16 cellular contexts compared by ENCODE assay signal in genomic region chr6:143765422-143766184, GRCh38.
A peak's percentile ranks its signal among the peaks of the same experiment; 100 is the strongest.
DNase-seq lines count a peak whose midpoint lies in the region; ATAC-seq, FAIRE-seq and TF ChIP-seq lines count a peak whose summit lies in the region.
"Had no signal": no experiment of that assay in that cellular context is flagged by ENCODE, and none has a peak within 500 bp of the region (broad histone marks: within the 10 kb centered on the region; RNA-seq: fewer than 3 reads in every experiment).

No MANE protein-coding gene starts in this region.

- H3K36me3 ChIP-seq in H1 (ENCODE audit: control insufficient read depth in 2 of 4, insufficient read depth in 4 of 4, low read length in 3 of 4) (peaks cover 0 to 46% (median 20%) of the 10 kb centered on the region in 4 experiments; a peak in 5 of 8 replicates), lung (ENCODE audit: control insufficient read depth in 2 of 2, insufficient read depth in 2 of 2, low read length in 2 of 2) (peaks cover 9 to 12% of the 10 kb centered on the region in 2 donors), upper lobe of right lung (peaks cover 35% of the 10 kb centered on the region)
- H3K36me3 ChIP-seq: HAP-1 had no signal

- H4K91ac ChIP-seq in H1 (replicated peaks; ENCODE audit: insufficient read length, low read length), result no peak overlapping the region

- no peak overlapping the region for H3K18ac ChIP-seq in H1 (ENCODE audit: extremely low read depth, low read length)

- 95% methylated on average over 8 of the region's 8 CpGs for WGBS in right cardiac atrium
- 87% methylated on average over 8 of the region's 8 CpGs; no CpG with 5 or more reads in 1 of the 2 experiments for WGBS in H1 (ENCODE audit: extremely low coverage in 1 of 2, insufficient coverage in 1 of 2, insufficient read length in 1 of 2, insufficient replicate concordance in 2 of 2, low coverage in 1 of 2, low lambda C conversion rate in 2 of 2, missing lambda C conversion rate in 1 of 2), 2 experiments
- 71 to 94% methylated on average over 8 of the region's 8 CpGs for WGBS in lung, 2 donors

- H3K23ac ChIP-seq in H1 (ENCODE audit: insufficient read length), result no peak overlapping the region

- no peaks in the 10 kb centered on the region; the same call in 1 of the 2 replicates for H3K79me1 ChIP-seq in H1 (ENCODE audit: low read depth, low read length)

- no peak overlapping the region for H2AK5ac ChIP-seq in H1 (ENCODE audit: low read depth, low read length)

- H3K4me1 ChIP-seq in right cardiac atrium (ENCODE audit: control insufficient read depth, insufficient read depth, low read length), result no peaks in the 10 kb centered on the region
- no peaks in the 10 kb centered on the region for H3K4me1 ChIP-seq in H1 (replicated peaks in 1 of 4; ENCODE audit: control insufficient read depth in 3 of 4, insufficient read depth in 4 of 4, low read length in 3 of 4)
- H3K4me1 ChIP-seq in lung (ENCODE audit: control insufficient read depth in 2 of 2, insufficient read depth in 2 of 2, low read length in 2 of 2), result peaks cover 0 to 3% of the 10 kb centered on the region in 2 donors
- H3K4me1 ChIP-seq in upper lobe of right lung, result no peaks in the 10 kb centered on the region
- H3K4me1 ChIP-seq: BLaER1, HAP-1 had no signal

- H2AFZ ChIP-seq in H1 (ENCODE audit: low read length), result no peak overlapping the region

- H3K27me3 ChIP-seq in right cardiac atrium (ENCODE audit: control insufficient read depth, insufficient read depth), result no peaks in the 10 kb centered on the region
- H3K27me3 ChIP-seq in H1 (replicated peaks in 1 of 4; ENCODE audit: control insufficient read depth in 3 of 4, extremely low read depth in 1 of 4, insufficient read depth in 3 of 4, low read length in 3 of 4), result no peaks in the 10 kb centered on the region
- no peaks in the 10 kb centered on the region for H3K27me3 ChIP-seq in lung (ENCODE audit: control insufficient read depth, insufficient read depth)
- H3K27me3 ChIP-seq in upper lobe of right lung, result no peaks in the 10 kb centered on the region
- H3K27me3 ChIP-seq: BLaER1 had no signal

- no peaks in the 10 kb centered on the region for H3K23me2 ChIP-seq in H1 (ENCODE audit: low read depth, low read length)

- no peak overlapping the region for H4K8ac ChIP-seq in H1 (ENCODE audit: extremely low read depth, insufficient read depth, low read length)

- no peak overlapping the region for H2BK20ac ChIP-seq in H1 (ENCODE audit: low read length)

- no peak for TF ChIP-seq EP300 in H1 (IDR thresholded peaks at IDR 0.05; ENCODE audit: borderline replicate concordance in 1 of 2, low read depth in 2 of 2, low read length in 2 of 2)

- no peak overlapping the region for H4K5ac ChIP-seq in H1 (ENCODE audit: insufficient read length, low read depth, low read length)

- H3K79me2 ChIP-seq in H1 (ENCODE audit: control insufficient read depth in 1 of 2, insufficient read depth in 2 of 2, low read length in 2 of 2), result no peaks in the 10 kb centered on the region

- no peak for DNase-seq in Right ventricle myocardium superior
- DNase-seq in right cardiac atrium, result no peak
- no peak for DNase-seq in H1 (ENCODE audit: low read depth in 1 of 2, low spot score in 2 of 2)
- no peak for DNase-seq in lung (ENCODE audit: low spot score)
- no peak for DNase-seq in upper lobe of right lung
- DNase-seq in NCI-H748 treated with DMSO at 0.1 percent for 48 hours (lab: John Stamatoyannopoulos, UW), result no peak
- DNase-seq in activated CD4-positive, alpha-beta T cell treated with anti-CD3 and anti-CD28 coated beads, Interleukin-2, amount 50 U/mL, for 4 hours, result no peak
- DNase-seq: 8988T, AML-193, DMS53, GOT3 had no signal

- no peak overlapping the region for H2BK15ac ChIP-seq in H1 (ENCODE audit: low read length)

- POLR2A ChIA-PET in H1 (lab: Charles Lee; ENCODE audit: partially characterized antibody), result interaction anchor here (0.6 to 1.5 kb wide), 2 partner anchors 8 to 58 kb away, joined by 3 read pairs; no protein-coding TSS in a partner anchor

- intact Hi-C loops in Right ventricle myocardium superior (cut with DNase I), result no loop called here
- intact Hi-C loops in right cardiac atrium (cut with DNase I), result no loop called here
- intact Hi-C loops in upper lobe of right lung (cut with DNase I), result no loop called here

- H2BK5ac ChIP-seq in H1 (ENCODE audit: low read depth, low read length), result peak overlapping the region; percentile 38; the same call in 1 of the 2 replicates

- H3K4me2 ChIP-seq in H1 (ENCODE audit: insufficient read depth in 1 of 2, low read depth in 2 of 2, low read length in 2 of 2), result no peak overlapping the region
- H3K4me2 ChIP-seq: BLaER1 had no signal

- no peak overlapping the region for H3K4ac ChIP-seq in H1 (replicated peaks; ENCODE audit: insufficient read length, low read depth, low read length)

- TF ChIP-seq RAD21 in H1 (IDR thresholded peaks at IDR 0.05 in 1 of 2, conservative IDR thresholded peaks at IDR 0.05 in 1 of 2; ENCODE audit: low read depth in 2 of 2, low read length in 2 of 2), result no peak

- no peak overlapping the region for H3K14ac ChIP-seq in H1 (ENCODE audit: insufficient read length)

- no peak overlapping the region for H3K4me3 ChIP-seq in right cardiac atrium (ENCODE audit: low read length)
- no peak overlapping the region for H3K4me3 ChIP-seq in H1 (ENCODE audit: extremely low read depth in 1 of 4, insufficient read depth in 2 of 4, low read depth in 3 of 4, low read length in 4 of 4)
- H3K4me3 ChIP-seq in lung, result no peak overlapping the region
- H3K4me3 ChIP-seq in upper lobe of right lung, result no peak overlapping the region
- H3K4me3 ChIP-seq: BLaER1, HAP-1 had no signal

- TF ChIP-seq POLR2A in H1 (IDR thresholded peaks at IDR 0.05; ENCODE audit: control extremely low read depth in 1 of 2, low read depth in 2 of 2, low read length in 2 of 2), result no peak

- no peaks in the 10 kb centered on the region for H4K20me1 ChIP-seq in H1 (replicated peaks in 1 of 2; ENCODE audit: control insufficient read depth in 1 of 2, insufficient read depth in 2 of 2, low read length in 2 of 2)
- H4K20me1 ChIP-seq: BLaER1 had no signal

- CTCF ChIA-PET in H1 (lab: Charles Lee; ENCODE audit: partially characterized antibody), result interaction anchor here (0.7 to 2.2 kb wide), 6 partner anchors 11 to 190 kb away, joined by 3 to 5 read pairs (median 4); no protein-coding TSS in a partner anchor

- TF ChIP-seq CTCF in H1 (IDR thresholded peaks at IDR 0.05; ENCODE audit: control extremely low read depth in 1 of 3, insufficient read depth in 1 of 3, low read depth in 1 of 3, low read length in 3 of 3) (no peak), lung (IDR thresholded peaks at IDR 0.05; ENCODE audit: control extremely low read depth, extremely low read depth) (no peak), upper lobe of right lung (IDR thresholded peaks at IDR 0.05) (no peak)

- no peaks in the 10 kb centered on the region for H3K9me3 ChIP-seq in right cardiac atrium (ENCODE audit: control insufficient read depth, low read length)
- no peaks in the 10 kb centered on the region for H3K9me3 ChIP-seq in H1 (ENCODE audit: insufficient read depth in 2 of 2, low read depth in 1 of 2, low read length in 1 of 2)
- peaks cover 0 to 3% of the 10 kb centered on the region in 2 donors for H3K9me3 ChIP-seq in lung (ENCODE audit: control insufficient read depth in 2 of 2, insufficient read depth in 1 of 2, low read length in 1 of 2)
- no peaks in the 10 kb centered on the region for H3K9me3 ChIP-seq in upper lobe of right lung
- H3K9me3 ChIP-seq: BLaER1, HAP-1 had no signal

- no peak overlapping the region for H2BK12ac ChIP-seq in H1 (ENCODE audit: low read depth, low read length)

- no peak overlapping the region for H3K56ac ChIP-seq in H1 (replicated peaks; ENCODE audit: insufficient read length, low read depth, low read length)

- no peak for FAIRE-seq in H1 (lab: Jason Lieb, UNC)
- FAIRE-seq: GM12891, GM19239 had no signal

- no peak overlapping the region for H2BK120ac ChIP-seq in H1 (replicated peaks; ENCODE audit: low read depth, low read length)

- H3K9ac ChIP-seq in H1 (replicated peaks in 1 of 4; ENCODE audit: extremely low read depth in 1 of 4, low read depth in 3 of 4, low read length in 3 of 4), result no peak overlapping the region
- H3K9ac ChIP-seq: BLaER1 had no signal

- H3K27ac ChIP-seq in right cardiac atrium (ENCODE audit: low read length), result no peak overlapping the region
- no peak overlapping the region for H3K27ac ChIP-seq in H1 (ENCODE audit: low read depth, low read length)
- peak overlapping the region in 1 of 2 donors; percentile 52 for H3K27ac ChIP-seq in lung (ENCODE audit: low read depth in 1 of 2, low read length in 1 of 2)
- H3K27ac ChIP-seq in upper lobe of right lung, result no peak overlapping the region
- H3K27ac ChIP-seq: BLaER1 had no signal

- peak; percentile 27 for ATAC-seq in Right ventricle myocardium superior (ENCODE audit: poor library complexity)
- no peak for ATAC-seq in right cardiac atrium
- ATAC-seq in lung (ENCODE audit: insufficient read depth, low FRiP score), result peak; percentile 69
- peak; percentile 92 for ATAC-seq in upper lobe of right lung
- ATAC-seq in HG03457 (IDR thresholded peaks at IDR 0.05; ENCODE audit: unreplicated experiment), result no peak

TF ChIP-seq in H1, 55 proteins besides CTCF, POLR2A, EP300 and RAD21:
- TF ChIP-seq CBX5 (IDR thresholded peaks at IDR 0.05; ENCODE audit: low read depth, low read length) (no peak), SRF (IDR thresholded peaks at IDR 0.05; ENCODE audit: low read depth, low read length) (no peak), CEBPB (IDR thresholded peaks at IDR 0.05; ENCODE audit: low read depth, low read length) (no peak), TEAD4 (IDR thresholded peaks at IDR 0.05; ENCODE audit: low read depth, low read length) (no peak)

Comparison
In these comparisons a context has a peak if more than half of its experiments do, and no peak if none do; other contexts are left out.
1. ATAC-seq: peak in Right ventricle myocardium superior (single experiment), lung (single experiment) and upper lobe of right lung (single experiment); none in right cardiac atrium (0 of 2) and HG03457 (single experiment).